ENCODE assay signal across 17 cellular contexts in genomic region chr3:60363817-60364216, GRCh38.
DNase-seq lines count a peak whose midpoint lies in the region; ATAC-seq and TF ChIP-seq lines count a peak whose summit lies in the region.
"Had no signal": no experiment of that assay in that cellular context is flagged by ENCODE, and none has a peak within 500 bp of the region (broad histone marks: within the 10 kb centered on the region; RNA-seq: fewer than 3 reads in every experiment).

No MANE protein-coding gene starts in this region.

- peaks cover 0 to 2% (median 0%) of the 10 kb centered on the region in 3 donors for H3K27me3 Mint-ChIP-seq in CD14-positive monocyte (ENCODE audit: low read depth in 3 of 3)

- intact Hi-C loops in CD14-positive monocyte (cut with micrococcal nuclease), result no loop called here

- DNase-seq in activated CD4-positive, CD25-positive, alpha-beta regulatory T cell treated with anti-CD3 and anti-CD28 coated beads, Interleukin-2, amount 50 U/mL, for 72 hours, result no peak
- DNase-seq in DMS53 treated with DMSO at 0.1 percent for 48 hours (lab: John Stamatoyannopoulos, UW; ENCODE audit: unreplicated experiment) (peak; percentile 0), NCI-H526 treated with DMSO at 0.1 percent for 48 hours (lab: John Stamatoyannopoulos, UW) (peak; percentile 57), kidney tubule cell (ENCODE audit: low spot score) (peak; percentile 6), CD14-positive monocyte (ENCODE audit: low spot score) (no peak), omental fat pad (ENCODE audit: low spot score) (no peak), HUDEP-2 (lab: John Stamatoyannopoulos, UW; ENCODE audit: unreplicated experiment in 76 of 76) (no peak)
- DNase-seq: effector CD8-positive, alpha-beta T cell; GF-D8; NCI-H1417 treated with DMSO at 0.1 percent for 48 hours; NCI-H524; retina; stimulated activated naive CD4-positive, alpha-beta T cell; uterus; WERI-Rb-1 had no signal

- H3K36me3 Mint-ChIP-seq in CD14-positive monocyte, result no peaks in the 10 kb centered on the region

- H3K4me3 Mint-ChIP-seq in CD14-positive monocyte, result no peak overlapping the region

- no peak overlapping the region for H3K27ac Mint-ChIP-seq in CD14-positive monocyte

- no peaks in the 10 kb centered on the region for H3K4me1 Mint-ChIP-seq in CD14-positive monocyte

- H3K9me3 Mint-ChIP-seq in CD14-positive monocyte, result peaks cover 0 to 6% (median 3%) of the 10 kb centered on the region in 7 donors

- ATAC-seq in activated CD4-positive, CD25-positive, alpha-beta regulatory T cell treated with anti-CD3 and anti-CD28 coated beads, Interleukin-2, amount 50 U/mL, for 24 hours, result peak; percentile 42 to 43
- no peak for ATAC-seq in omental fat pad (ENCODE audit: low FRiP score)
- ATAC-seq: K562 had no signal

- TF ChIP-seq CTCF in CD14-positive monocyte (IDR thresholded peaks at IDR 0.05), result no peak
- no peak for TF ChIP-seq CTCF in omental fat pad (IDR thresholded peaks at IDR 0.05)

Comparison
In these comparisons a context has a peak if more than half of its experiments do, and no peak if none do; other contexts are left out.
1. DNase-seq: peak in DMS53 treated with DMSO at 0.1 percent for 48 hours (single experiment), NCI-H526 treated with DMSO at 0.1 percent for 48 hours (single experiment) and kidney tubule cell (single experiment); none in activated CD4-positive, CD25-positive, alpha-beta regulatory T cell treated with anti-CD3 and anti-CD28 coated beads, Interleukin-2, amount 50 U/mL, for 72 hours (single experiment), CD14-positive monocyte (single experiment), omental fat pad (single experiment) and HUDEP-2 (0 of 76).